ENCODE assay signal across 1 cellular context in genomic region chr1:115833806-115834205, GRCh38.
TF ChIP-seq lines count a peak whose summit lies in the region.

No MANE protein-coding gene starts in this region.

TF ChIP-seq in GM23338, 12 proteins besides CTCF, POLR2A, EP300 and RAD21 (continued from another document):
- no peak for TF ChIP-seq ETS1 (IDR thresholded peaks at IDR 0.05)
- TF ChIP-seq ZNF462 (CRISPR knock-in tag; IDR thresholded peaks at IDR 0.05) = no peak
- no peak for TF ChIP-seq ZNF331 (CRISPR knock-in tag; IDR thresholded peaks at IDR 0.05; ENCODE audit: low read depth)
- TF ChIP-seq EZH2 (IDR thresholded peaks at IDR 0.05; ENCODE audit: low read depth, unreplicated experiment) = no peak
TF ChIP-seq in GM23338: peak in this region for 0.
